In the genomic region with DNA sequence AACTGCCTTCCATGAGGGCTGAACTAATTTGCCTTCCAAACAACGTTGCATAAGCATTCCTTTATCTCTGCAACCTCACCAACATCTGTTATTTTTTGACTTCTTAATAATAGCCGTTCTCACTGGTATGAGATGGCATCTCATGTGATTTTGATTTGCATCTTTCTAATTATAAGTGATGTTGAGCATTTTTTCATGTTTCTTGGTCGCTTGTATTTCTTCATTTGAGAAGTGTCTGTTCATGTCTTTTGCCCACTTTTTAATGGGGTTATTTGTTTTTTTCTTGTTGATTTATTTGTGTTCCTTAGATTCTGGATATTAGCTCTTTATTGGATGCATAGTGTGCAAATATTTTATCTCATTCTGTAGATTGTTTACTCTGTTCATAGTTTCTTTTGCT, we compare ENCODE assay signal across 35 cellular contexts.
"Had no signal": no experiment of that assay in that cellular context is flagged by ENCODE, and none has a peak within 500 bp of the region (broad histone marks: within the 10 kb centered on the region; RNA-seq: fewer than 3 reads in every experiment).

No MANE protein-coding gene starts in this region.

- H3K27ac ChIP-seq: adrenal gland, body of pancreas, brain microvascular endothelial cell, breast epithelium, VCaP had no signal

- H3K4me3 ChIP-seq: adrenal gland, body of pancreas, breast epithelium had no signal

- H3K27ac Mint-ChIP-seq: activated B cell treated with CpG ODN at 0.5 μM for 24 hours; activated CD4-positive, alpha-beta memory T cell treated with anti-CD3 and anti-CD28 coated beads for 36 hours; activated CD4-positive, alpha-beta T cell treated with anti-CD3 and anti-CD28 coated beads, Interleukin-2, amount 10 ng/mL, durations not matched to agents 24 days and 14 days; activated CD8-positive, alpha-beta memory T cell treated with anti-CD3 and anti-CD28 coated beads, Interleukin-2, amount 10 ng/mL, durations not matched to agents 7 days and 5 days; activated CD8-positive, alpha-beta T cell treated with anti-CD3 and anti-CD28 coated beads, Interleukin-2, amount 10 ng/mL, durations not matched to agents 7 days and 5 days; activated naive CD4-positive, alpha-beta T cell treated with anti-CD3 and anti-CD28 coated beads, Interleukin-2, amount 10 ng/mL, durations not matched to agents 7 days and 5 days; activated naive CD4-positive, alpha-beta T cell treated with anti-CD3 and anti-CD28 coated beads, Interleukin-2, amount 50 U/mL, for 24 hours; activated naive CD8-positive, alpha-beta T cell treated with anti-CD3 and anti-CD28 coated beads for 36 hours; activated T-cell treated with anti-CD3 and anti-CD28 coated beads, Interleukin-2, amount 50 U/mL, for 24 hours; activated T-helper 2 cell treated with anti-CD3 and anti-CD28 coated beads, Interferon-gamma antibody, Interleukin-2, Interleukin-4, amounts not matched to agents 10 μg/mL and 5 μg/mL and 100 μg/mL, durations not matched to agents 14 hours and 24 hours and 36 hours; T-helper 1 cell treated with Interleukin-12 subunit alpha and Interleukin-12 subunit beta and Interleukin-4 antibody, amounts not matched to agents 30 μg/mL and 1 μg/mL, for 36 hours; T-helper 2 cell treated with Interferon-gamma antibody and Interleukin-4, amounts not matched to agents 5 μg/mL and 100 μg/mL, for 36 hours had no signal

- H3K36me3 Mint-ChIP-seq: activated naive CD4-positive, alpha-beta T cell treated with anti-CD3 and anti-CD28 coated beads, Interleukin-2, amount 10 ng/mL, durations not matched to agents 7 days and 5 days had no signal

- H3K36me3 ChIP-seq: adrenal gland, brain microvascular endothelial cell, breast epithelium had no signal

- H3K9me3 ChIP-seq: adrenal gland, body of pancreas, breast epithelium had no signal

- DNase-seq: activated B cell treated with CpG ODN at 0.5 μM for 24 hours; activated CD4-positive, alpha-beta memory T cell treated with anti-CD3 and anti-CD28 coated beads for 36 hours; activated CD4-positive, alpha-beta T cell treated with anti-CD3 and anti-CD28 coated beads for 4 hours; activated CD4-positive, alpha-beta T cell treated with anti-CD3 and anti-CD28 coated beads, Interleukin-2, amount 10 ng/mL, durations not matched to agents 24 days and 14 days; activated CD4-positive, alpha-beta T cell treated with anti-CD3 and anti-CD28 coated beads, Interleukin-2, amount 50 U/mL, for 1 hour; activated CD4-positive, alpha-beta T cell treated with anti-CD3 and anti-CD28 coated beads, Interleukin-2, amount 50 U/mL, for 4 hours; activated CD4-positive, CD25-positive, alpha-beta regulatory T cell treated with anti-CD3 and anti-CD28 coated beads, Interleukin-2, amount 50 U/mL, for 72 hours; activated CD8-positive, alpha-beta memory T cell treated with anti-CD3 and anti-CD28 coated beads for 24 hours; activated CD8-positive, alpha-beta memory T cell treated with anti-CD3 and anti-CD28 coated beads, Interleukin-2, amount 10 ng/mL, durations not matched to agents 7 days and 5 days; activated CD8-positive, alpha-beta memory T cell treated with anti-CD3 and anti-CD28 coated beads, Interleukin-2, amount 50 U/mL, for 48 hours; activated CD8-positive, alpha-beta T cell treated with anti-CD3 and anti-CD28 coated beads, Interleukin-2, amount 10 ng/mL, durations not matched to agents 7 days and 5 days; activated effector memory CD4-positive, alpha-beta T cell treated with Interleukin-2 at 50 U/mL for 16 hours; activated gamma-delta T cell; activated naive CD4-positive, alpha-beta T cell treated with anti-CD3 and anti-CD28 coated beads, Interleukin-2, amount 10 ng/mL, durations not matched to agents 7 days and 5 days; activated naive CD4-positive, alpha-beta T cell treated with Interleukin-2 at 50 U/mL for 16 hours; activated naive CD8-positive, alpha-beta T cell treated with anti-CD3 and anti-CD28 coated beads for 36 hours; activated T-cell treated with anti-CD3 and anti-CD28 coated beads, Interleukin-2, amount 50 U/mL, for 24 hours; activated T-cell treated with anti-CD3 and anti-CD28 coated beads, Interleukin-2, amount 50 U/mL, for 48 hours; adrenal gland; amniotic stem cell; aorta; body of pancreas; brain microvascular endothelial cell; central memory CD4-positive, alpha-beta T cell; T-helper 1 cell; T-helper 2 cell; T-helper 9 cell had no signal

- H3K27me3 ChIP-seq: adrenal gland, body of pancreas, brain microvascular endothelial cell, breast epithelium had no signal

- H3K4me1 ChIP-seq: adrenal gland, body of pancreas, breast epithelium had no signal

- H3K27me3 Mint-ChIP-seq: activated B cell treated with CpG ODN at 0.5 μM for 24 hours; activated CD4-positive, alpha-beta memory T cell treated with anti-CD3 and anti-CD28 coated beads for 36 hours; activated CD4-positive, alpha-beta T cell treated with anti-CD3 and anti-CD28 coated beads, Interleukin-2, amount 10 ng/mL, durations not matched to agents 24 days and 14 days; activated CD8-positive, alpha-beta memory T cell treated with anti-CD3 and anti-CD28 coated beads, Interleukin-2, amount 10 ng/mL, durations not matched to agents 7 days and 5 days; activated naive CD4-positive, alpha-beta T cell treated with anti-CD3 and anti-CD28 coated beads, Interleukin-2, amount 50 U/mL, for 24 hours; activated naive CD8-positive, alpha-beta T cell treated with anti-CD3 and anti-CD28 coated beads for 36 hours; activated T-cell treated with anti-CD3 and anti-CD28 coated beads, Interleukin-2, amount 50 U/mL, for 24 hours had no signal

- FAIRE-seq: astrocyte, TTC549 had no signal

- H3K4me3 Mint-ChIP-seq: activated B cell treated with CpG ODN at 0.5 μM for 24 hours; activated CD4-positive, alpha-beta memory T cell treated with anti-CD3 and anti-CD28 coated beads for 36 hours; activated CD4-positive, alpha-beta T cell treated with anti-CD3 and anti-CD28 coated beads, Interleukin-2, amount 10 ng/mL, durations not matched to agents 24 days and 14 days; activated CD8-positive, alpha-beta memory T cell treated with anti-CD3 and anti-CD28 coated beads, Interleukin-2, amount 10 ng/mL, durations not matched to agents 7 days and 5 days; activated CD8-positive, alpha-beta T cell treated with anti-CD3 and anti-CD28 coated beads, Interleukin-2, amount 10 ng/mL, durations not matched to agents 7 days and 5 days; activated naive CD4-positive, alpha-beta T cell treated with anti-CD3 and anti-CD28 coated beads, Interleukin-2, amount 10 ng/mL, durations not matched to agents 7 days and 5 days; activated naive CD4-positive, alpha-beta T cell treated with anti-CD3 and anti-CD28 coated beads, Interleukin-2, amount 50 U/mL, for 24 hours; activated naive CD8-positive, alpha-beta T cell treated with anti-CD3 and anti-CD28 coated beads for 36 hours; activated T-cell treated with anti-CD3 and anti-CD28 coated beads, Interleukin-2, amount 50 U/mL, for 24 hours; T-helper 1 cell treated with Interleukin-12 subunit alpha and Interleukin-12 subunit beta and Interleukin-4 antibody, amounts not matched to agents 30 μg/mL and 1 μg/mL, for 36 hours; T-helper 2 cell treated with Interferon-gamma antibody and Interleukin-4, amounts not matched to agents 5 μg/mL and 100 μg/mL, for 36 hours had no signal
